Comparison of ENCODE assay signal across 1 cellular context in genomic region chr3:141412936-141413354, GRCh38.
TF ChIP-seq lines count a peak whose summit lies in the region.

No MANE protein-coding gene starts in this region.

TF ChIP-seq in HepG2, 621 proteins besides CTCF, POLR2A, EP300 and RAD21 (continued from another document and continues in another):
- no peak for TF ChIP-seq ZBTB49 (CRISPR knock-in tag; IDR thresholded peaks at IDR 0.05; ENCODE audit: borderline replicate concordance)
- TF ChIP-seq SATB2 (CRISPR knock-in tag; IDR thresholded peaks at IDR 0.05), result no peak
- TF ChIP-seq NFAT5 (CRISPR knock-in tag; IDR thresholded peaks at IDR 0.05), result no peak
- TF ChIP-seq ELF3 (CRISPR knock-in tag; IDR thresholded peaks at IDR 0.05), result peak; percentile 79; the same call in 1 of the 2 replicates
- no peak; the same call in 1 of the 2 replicates for TF ChIP-seq ZNF589 (CRISPR knock-in tag; conservative IDR thresholded peaks at IDR 0.05)
- TF ChIP-seq MAFK (conservative IDR thresholded peaks at IDR 0.05 in 1 of 2, IDR thresholded peaks at IDR 0.05 in 1 of 2; ENCODE audit: low read length in 2 of 2), result no peak
- TF ChIP-seq BHLHE40 (IDR thresholded peaks at IDR 0.05; ENCODE audit: low read length), result no peak
- TF ChIP-seq HNF1A (IDR thresholded peaks at IDR 0.05; ENCODE audit: low read depth), result no peak
- peak; percentile 36; the same call in 1 of the 2 replicates for TF ChIP-seq HNF1A (CRISPR knock-in tag; IDR thresholded peaks at IDR 0.05; ENCODE audit: borderline replicate concordance)
- peak; percentile 77; the same call in 1 of the 2 replicates for TF ChIP-seq ZNF556 (CRISPR knock-in tag; IDR thresholded peaks at IDR 0.05; ENCODE audit: borderline replicate concordance)
- TF ChIP-seq ZNF746 (CRISPR knock-in tag; IDR thresholded peaks at IDR 0.05), result 0 out of 2 replicates have a peak, but pooled peaks have one; percentile 42
- no peak for TF ChIP-seq PAX8 (CRISPR knock-in tag; IDR thresholded peaks at IDR 0.05; ENCODE audit: borderline replicate concordance)
- TF ChIP-seq SMYD3 (CRISPR knock-in tag; IDR thresholded peaks at IDR 0.05), result no peak
- peak; percentile 38; the same call in 1 of the 2 replicates for TF ChIP-seq ZSCAN21 (CRISPR knock-in tag; IDR thresholded peaks at IDR 0.05; ENCODE audit: borderline replicate concordance)
- TF ChIP-seq AKNA (CRISPR knock-in tag; IDR thresholded peaks at IDR 0.05; ENCODE audit: borderline replicate concordance), result no peak
- no peak for TF ChIP-seq ZNF572 (CRISPR knock-in tag; IDR thresholded peaks at IDR 0.05)
- TF ChIP-seq NFKB2 (CRISPR knock-in tag; IDR thresholded peaks at IDR 0.05; ENCODE audit: borderline replicate concordance), result no peak
- peak; percentile 85 for TF ChIP-seq PAXIP1 (CRISPR knock-in tag; conservative IDR thresholded peaks at IDR 0.05)
- peak; percentile 67 for TF ChIP-seq GATAD1 (CRISPR knock-in tag; IDR thresholded peaks at IDR 0.05)
- peak; percentile 25; the same call in 1 of the 2 replicates for TF ChIP-seq ZFP1 (CRISPR knock-in tag; IDR thresholded peaks at IDR 0.05)
- TF ChIP-seq PHF20 (CRISPR knock-in tag; IDR thresholded peaks at IDR 0.05), result no peak
- no peak for TF ChIP-seq HNRNPH1 (optimal IDR thresholded peaks at IDR 0.05; ENCODE audit: low read depth, low read length)
- peak; percentile 68; the same call in 1 of the 2 replicates for TF ChIP-seq PITX1 (CRISPR knock-in tag; IDR thresholded peaks at IDR 0.05)
- peak; percentile 91 for TF ChIP-seq MAX (IDR thresholded peaks at IDR 0.05)
- no peak for TF ChIP-seq ZNF180 (CRISPR knock-in tag; IDR thresholded peaks at IDR 0.05; ENCODE audit: borderline replicate concordance, low read depth)
- TF ChIP-seq YEATS2 (CRISPR knock-in tag; IDR thresholded peaks at IDR 0.05; ENCODE audit: borderline replicate concordance), result peak; percentile 78; the same call in 1 of the 2 replicates
- TF ChIP-seq RORA (CRISPR knock-in tag; IDR thresholded peaks at IDR 0.05), result no peak
- no peak for TF ChIP-seq CREB3 (CRISPR knock-in tag; IDR thresholded peaks at IDR 0.05)
- TF ChIP-seq TCF7 (IDR thresholded peaks at IDR 0.05; ENCODE audit: low read depth), result no peak
- TF ChIP-seq ZNF274 (CRISPR knock-in tag; IDR thresholded peaks at IDR 0.05), result no peak
- no peak for TF ChIP-seq ZSCAN12 (CRISPR knock-in tag; IDR thresholded peaks at IDR 0.05)
- TF ChIP-seq LBX2 (CRISPR knock-in tag; IDR thresholded peaks at IDR 0.05; ENCODE audit: borderline replicate concordance), result no peak
- no peak for TF ChIP-seq NRL (CRISPR knock-in tag; IDR thresholded peaks at IDR 0.05; ENCODE audit: borderline replicate concordance)
